8 cellular contexts compared by ENCODE assay signal in genomic region chr5:141814064-141814982, GRCh38.
A peak's percentile ranks its signal among the peaks of the same experiment; 100 is the strongest.
DNase-seq lines count a peak whose midpoint lies in the region; ATAC-seq, FAIRE-seq and TF ChIP-seq lines count a peak whose summit lies in the region.

No MANE protein-coding gene starts in this region.

- no peak for ATAC-seq in HG03460 (IDR thresholded peaks at IDR 0.05; ENCODE audit: unreplicated experiment)

- DNase-seq in CD14-positive monocyte (ENCODE audit: low spot score) (no peak), H54 (ENCODE audit: insufficient read length, low spot score) (peak; percentile 80), SK-MEL-5 (ENCODE audit: low read depth, low spot score) (peak; percentile 76), immature natural killer cell (peak; percentile 16 to 19 (median 18)), NCI-H128 (lab: John Stamatoyannopoulos, UW; ENCODE audit: unreplicated experiment) (no peak)
- peak; percentile 36 for DNase-seq in stimulated activated CD4-positive, alpha-beta T cell treated with anti-CD3 and anti-CD28 coated beads, Interleukin-4, amount 100 ng/mL, for 24 hours

- peak; percentile 73 for TF ChIP-seq CTCF in CD14-positive monocyte (IDR thresholded peaks at IDR 0.05)

- H3K36me3 Mint-ChIP-seq in CD14-positive monocyte: no peaks in the 10 kb centered on the region
- H3K36me3 Mint-ChIP-seq in immature natural killer cell: no peaks in the 10 kb centered on the region

- TF ChIP-seq POLR2A in H54 (IDR thresholded peaks at IDR 0.05; ENCODE audit: low read depth, low read length): no peak

- in situ Hi-C loops in SK-MEL-5 (cut with HindIII; ENCODE audit: low pct_unique_long_range_greater_than_20kb, low sequenced_read_pairs): no loop called here

- H3K4me3 Mint-ChIP-seq in CD14-positive monocyte (no peak overlapping the region), immature natural killer cell (no peak overlapping the region)

- peak overlapping the region; percentile 26 for H3K27ac ChIP-seq in angular gyrus (ENCODE audit: low read depth, low read length)

- H3K9me3 Mint-ChIP-seq in CD14-positive monocyte (peaks cover 0 to 5% (median 0%) of the 10 kb centered on the region in 7 donors), immature natural killer cell (peaks cover 0 to 1% (median 0%) of the 10 kb centered on the region in 6 donors)

- intact Hi-C loops in CD14-positive monocyte (cut with micrococcal nuclease): loop anchor here (10.0 kb wide), 2 partner anchors 120 to 150 kb away; no protein-coding TSS in a partner anchor

- no peak overlapping the region for H3K27ac Mint-ChIP-seq in CD14-positive monocyte
- H3K27ac Mint-ChIP-seq in immature natural killer cell: no peak overlapping the region

- H3K4me1 Mint-ChIP-seq in CD14-positive monocyte (no peaks in the 10 kb centered on the region), immature natural killer cell (no peaks in the 10 kb centered on the region)

- FAIRE-seq in H54 (lab: Jason Lieb, UNC): no peak

- H3K27me3 Mint-ChIP-seq in CD14-positive monocyte (ENCODE audit: low read depth in 3 of 3) (peaks cover 25 to 38% (median 25%) of the 10 kb centered on the region in 3 donors), immature natural killer cell (ENCODE audit: low read depth in 3 of 3) (peaks cover 4 to 10% (median 9%) of the 10 kb centered on the region in 3 donors)

Comparison
In these comparisons a context has a peak if more than half of its experiments do, and no peak if none do; other contexts are left out.
1. DNase-seq: peak in H54 (single experiment), SK-MEL-5 (single experiment), immature natural killer cell (3 of 3) and stimulated activated CD4-positive, alpha-beta T cell treated with anti-CD3 and anti-CD28 coated beads, Interleukin-4, amount 100 ng/mL, for 24 hours (single experiment); none in CD14-positive monocyte (single experiment) and NCI-H128 (single experiment).